26 cellular contexts compared by ENCODE assay signal in genomic region chr4:167774646-167775045, GRCh38.
"Had no signal": no experiment of that assay in that cellular context is flagged by ENCODE, and none has a peak within 500 bp of the region (broad histone marks: within the 10 kb centered on the region; RNA-seq: fewer than 3 reads in every experiment).

No MANE protein-coding gene starts in this region.

- DNase-seq: activated CD4-positive, alpha-beta T cell treated with anti-CD3 and anti-CD28 coated beads, Interleukin-2, amount 10 ng/mL, durations not matched to agents 24 days and 14 days; activated CD4-positive, alpha-beta T cell treated with anti-CD3 and anti-CD28 coated beads, Interleukin-2, amount 50 U/mL, for 4 hours; activated CD8-positive, alpha-beta T cell treated with anti-CD3 and anti-CD28 coated beads for 36 hours; activated gamma-delta T cell; activated naive CD4-positive, alpha-beta T cell treated with anti-CD3 and anti-CD28 coated beads for 36 hours; activated naive CD8-positive, alpha-beta T cell treated with anti-CD3 and anti-CD28 coated beads, Interleukin-2, amount 50 U/mL, for 24 hours; activated T-cell treated with anti-CD3 and anti-CD28 coated beads, Interleukin-2, amount 50 U/mL, for 24 hours; anterior cingulate cortex; central memory CD4-positive, alpha-beta T cell; Karpas-422; KBM-7; NCI-H1105; NCI-H1436; NCI-H1694; NCI-H1930; NCI-H2081 treated with DMSO at 0.1 percent for 48 hours; NCI-H2171 treated with DMSO at 0.1 percent for 48 hours; NCI-H2227 treated with DMSO at 0.1 percent for 48 hours; NCI-H510A treated with DMSO at 0.1 percent for 48 hours; NCI-H526 treated with DMSO at 0.1 percent for 48 hours; NCI-H774; RPMI8226; SHP77 treated with DMSO at 0.1 percent for 48 hours; SK-N-SH had no signal

- H3K36me3 ChIP-seq: SJSA1 had no signal

- FAIRE-seq: TTC549 had no signal

- H3K4me3 ChIP-seq: SJSA1 had no signal

- H3K27me3 ChIP-seq: SJSA1 had no signal
